Comparison of ENCODE assay signal across 1 cellular context in the genomic region with DNA sequence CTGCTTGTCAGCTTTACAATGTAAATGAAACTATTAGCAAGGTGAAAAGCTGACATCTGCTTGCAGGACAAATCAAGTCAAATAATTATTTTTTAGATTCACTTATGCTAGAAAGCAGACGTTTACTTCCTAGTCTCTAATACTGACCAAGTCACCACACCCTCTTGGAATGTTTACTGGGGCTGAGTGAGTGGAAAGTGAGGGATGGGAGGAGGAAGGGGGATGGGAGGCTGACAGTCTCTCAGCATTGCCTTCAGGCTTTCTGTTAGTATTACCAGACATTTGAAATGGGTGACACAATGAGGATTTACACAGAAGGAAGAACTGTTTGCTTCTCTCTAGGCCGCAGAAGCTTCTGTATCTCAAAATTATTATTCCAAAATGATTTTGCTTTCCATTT.
TF ChIP-seq lines count a peak whose summit lies in the region.

No MANE protein-coding gene starts in this region.

TF ChIP-seq in GM12878, 131 proteins besides CTCF, POLR2A, EP300 and RAD21 (continued from another document):
- TF ChIP-seq, protein P1, sequence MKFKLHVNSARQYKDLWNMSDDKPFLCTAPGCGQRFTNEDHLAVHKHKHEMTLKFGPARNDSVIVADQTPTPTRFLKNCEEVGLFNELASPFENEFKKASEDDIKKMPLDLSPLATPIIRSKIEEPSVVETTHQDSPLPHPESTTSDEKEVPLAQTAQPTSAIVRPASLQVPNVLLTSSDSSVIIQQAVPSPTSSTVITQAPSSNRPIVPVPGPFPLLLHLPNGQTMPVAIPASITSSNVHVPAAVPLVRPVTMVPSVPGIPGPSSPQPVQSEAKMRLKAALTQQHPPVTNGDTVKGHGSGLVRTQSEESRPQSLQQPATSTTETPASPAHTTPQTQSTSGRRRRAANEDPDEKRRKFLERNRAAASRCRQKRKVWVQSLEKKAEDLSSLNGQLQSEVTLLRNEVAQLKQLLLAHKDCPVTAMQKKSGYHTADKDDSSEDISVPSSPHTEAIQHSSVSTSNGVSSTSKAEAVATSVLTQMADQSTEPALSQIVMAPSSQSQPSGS (IDR thresholded peaks at IDR 0.05; ENCODE audit: low read length): no peak
- TF ChIP-seq BCL11A (IDR thresholded peaks at IDR 0.05; ENCODE audit: low read depth, low read length) (no peak), RCOR1 (conservative IDR thresholded peaks at IDR 0.05; ENCODE audit: low read depth, low read length) (no peak), TCF7 (IDR thresholded peaks at IDR 0.05; ENCODE audit: borderline replicate concordance) (no peak), ATF7 (IDR thresholded peaks at IDR 0.05; ENCODE audit: low read depth) (no peak), POU2F2 (IDR thresholded peaks at IDR 0.05; ENCODE audit: borderline replicate concordance, low read depth, low read length) (no peak), FOS (IDR thresholded peaks at IDR 0.05; ENCODE audit: borderline replicate concordance, extremely low read depth, insufficient read length) (no peak), PML (IDR thresholded peaks at IDR 0.05; ENCODE audit: low read length) (no peak), NFXL1 (IDR thresholded peaks at IDR 0.05; ENCODE audit: borderline replicate concordance) (no peak), POLR2AphosphoS2 (IDR thresholded peaks at IDR 0.05; ENCODE audit: low read depth, low read length) (no peak), MTA2 (IDR thresholded peaks at IDR 0.05; ENCODE audit: low read depth) (no peak), MEF2B (IDR thresholded peaks at IDR 0.05; ENCODE audit: partially characterized antibody, poor library complexity, severe bottlenecking) (no peak), ZNF217 (IDR thresholded peaks at IDR 0.05) (no peak), KLF5 (IDR thresholded peaks at IDR 0.05; ENCODE audit: partially characterized antibody) (no peak)
- TF ChIP-seq, protein P2, sequence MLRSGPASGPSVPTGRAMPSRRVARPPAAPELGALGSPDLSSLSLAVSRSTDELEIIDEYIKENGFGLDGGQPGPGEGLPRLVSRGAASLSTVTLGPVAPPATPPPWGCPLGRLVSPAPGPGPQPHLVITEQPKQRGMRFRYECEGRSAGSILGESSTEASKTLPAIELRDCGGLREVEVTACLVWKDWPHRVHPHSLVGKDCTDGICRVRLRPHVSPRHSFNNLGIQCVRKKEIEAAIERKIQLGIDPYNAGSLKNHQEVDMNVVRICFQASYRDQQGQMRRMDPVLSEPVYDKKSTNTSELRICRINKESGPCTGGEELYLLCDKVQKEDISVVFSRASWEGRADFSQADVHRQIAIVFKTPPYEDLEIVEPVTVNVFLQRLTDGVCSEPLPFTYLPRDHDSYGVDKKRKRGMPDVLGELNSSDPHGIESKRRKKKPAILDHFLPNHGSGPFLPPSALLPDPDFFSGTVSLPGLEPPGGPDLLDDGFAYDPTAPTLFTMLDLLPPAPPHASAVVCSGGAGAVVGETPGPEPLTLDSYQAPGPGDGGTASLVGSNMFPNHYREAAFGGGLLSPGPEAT (IDR thresholded peaks at IDR 0.05; ENCODE audit: low read depth): no peak
